ENCODE assay signal across 20 cellular contexts in the genomic region with DNA sequence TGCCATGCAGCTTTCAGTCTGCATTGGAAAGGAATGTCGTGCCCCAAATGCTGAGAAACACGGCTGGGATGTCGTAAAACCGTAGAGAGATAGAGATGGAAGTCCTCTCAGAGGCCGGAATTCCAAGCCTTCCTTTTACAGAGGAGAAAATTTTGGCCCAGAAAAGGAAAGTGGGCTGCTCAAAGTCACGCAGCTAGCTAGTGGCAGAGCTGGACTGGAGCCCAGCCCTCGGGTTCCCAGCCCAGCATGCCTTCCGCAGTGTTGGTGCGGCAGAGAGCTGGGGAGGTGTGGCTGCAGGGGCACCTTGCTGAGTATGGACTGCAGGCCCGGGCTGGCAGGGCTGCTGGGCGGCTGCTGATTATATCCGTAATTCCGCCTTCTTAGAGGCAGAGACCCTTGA. TPM values are rescaled to one million over a fixed set of nuclear protein-coding genes. Genes with fewer than 3 reads are reported as not detected.
DNase-seq lines count a peak whose midpoint lies in the region; ATAC-seq, FAIRE-seq and TF ChIP-seq lines count a peak whose summit lies in the region.
"Had no signal": no experiment of that assay in that cellular context is flagged by ENCODE, and none has a peak within 500 bp of the region (broad histone marks: within the 10 kb centered on the region; RNA-seq: fewer than 3 reads in every experiment).

No MANE protein-coding gene starts in this region.

- no peaks in the 10 kb centered on the region for H3K27me3 ChIP-seq in astrocyte (ENCODE audit: insufficient read depth, low read length)
- H3K27me3 ChIP-seq in thoracic aorta (replicated peaks; ENCODE audit: insufficient read depth) = no peaks in the 10 kb centered on the region

- H3K4me1 ChIP-seq in astrocyte (ENCODE audit: insufficient read depth, low read length) = peaks cover 30% of the 10 kb centered on the region
- H3K4me1 ChIP-seq in thoracic aorta (ENCODE audit: control insufficient read depth in 1 of 2, low read depth in 2 of 2) = peaks cover 0 to 8% of the 10 kb centered on the region in 2 donors

- CTCF ChIA-PET in HEK293T (lab: Yijun Ruan, JAX) = no interaction called here

- no peak overlapping the region for H3K4me3 Mint-ChIP-seq in astrocyte (ENCODE audit: unreplicated experiment)
- H3K4me3 Mint-ChIP-seq: activated CD8-positive, alpha-beta memory T cell treated with anti-CD3 and anti-CD28 coated beads, Interleukin-2, amount 10 ng/mL, durations not matched to agents 7 days and 5 days; naive B cell; T-helper 17 cell had no signal

- peak; percentile 59 for DNase-seq in DMS53 (lab: John Stamatoyannopoulos, UW)
- DNase-seq in DMS53 treated with DMSO at 0.1 percent for 48 hours (lab: John Stamatoyannopoulos, UW; ENCODE audit: unreplicated experiment) = no peak
- DNase-seq in astrocyte (ENCODE audit: low read depth) = no peak
- DNase-seq in inferior parietal cortex (ENCODE audit: extremely low spot score) = peak; percentile 47
- DNase-seq in thoracic aorta (ENCODE audit: low spot score) = no peak
- DNase-seq in SW480 (ENCODE audit: low spot score) = no peak
- DNase-seq in HEK293T (ENCODE audit: extremely low spot score) = no peak
- no peak for DNase-seq in GOT3 (lab: John Stamatoyannopoulos, UW)
- DNase-seq: activated CD4-positive, alpha-beta T cell treated with anti-CD3 and anti-CD28 coated beads for 1 hour; activated CD8-positive, alpha-beta memory T cell treated with anti-CD3 and anti-CD28 coated beads, Interleukin-2, amount 10 ng/mL, durations not matched to agents 7 days and 5 days; activated effector memory CD4-positive, alpha-beta T cell treated with anti-CD3 and anti-CD28 coated beads, Interleukin-2, amount 50 U/mL, for 16 hours; aorta; DND-41; naive B cell; NCI-H187; T-helper 17 cell had no signal

- POLR2A ChIA-PET in HEK293T (lab: Yijun Ruan, JAX) = no interaction called here

- no peak overlapping the region for H3K4me3 ChIP-seq in astrocyte (ENCODE audit: insufficient read depth, low read depth, low read length)
- peak overlapping the region; percentile 46 for H3K4me3 ChIP-seq in thoracic aorta

- H3K36me3 ChIP-seq in astrocyte (ENCODE audit: insufficient read depth, low read length) (no peaks in the 10 kb centered on the region), thoracic aorta (no peaks in the 10 kb centered on the region)
- H3K36me3 ChIP-seq: esophagus muscularis mucosa had no signal

- peaks cover 17% of the 10 kb centered on the region for H3K27me3 Mint-ChIP-seq in astrocyte (ENCODE audit: low read depth, unreplicated experiment)

- H3K79me2 ChIP-seq in astrocyte (ENCODE audit: insufficient read depth, low read length) = no peaks in the 10 kb centered on the region

- peak overlapping the region; percentile 35 for H2AFZ ChIP-seq in astrocyte (ENCODE audit: low read depth, low read length)

- peaks cover 38% of the 10 kb centered on the region for H3K4me1 Mint-ChIP-seq in astrocyte (ENCODE audit: low read depth, unreplicated experiment)
- H3K4me1 Mint-ChIP-seq: activated CD8-positive, alpha-beta memory T cell treated with anti-CD3 and anti-CD28 coated beads, Interleukin-2, amount 10 ng/mL, durations not matched to agents 7 days and 5 days; T-helper 17 cell had no signal

- no peak overlapping the region for H3K27ac ChIP-seq in astrocyte (ENCODE audit: low read depth, low read length)
- H3K27ac ChIP-seq in thoracic aorta = no peak overlapping the region
- H3K27ac ChIP-seq: 22Rv1, esophagus muscularis mucosa had no signal

- no peaks in the 10 kb centered on the region for H4K20me1 ChIP-seq in astrocyte (ENCODE audit: insufficient read depth, low read length)

- peak overlapping the region; percentile 59 for H3K4me2 ChIP-seq in astrocyte (ENCODE audit: low read length)

- H3K9me3 ChIP-seq in astrocyte (ENCODE audit: insufficient read depth, low read depth, low read length) (no peaks in the 10 kb centered on the region), thoracic aorta (no peaks in the 10 kb centered on the region)
- H3K9me3 ChIP-seq: esophagus muscularis mucosa had no signal

- ATAC-seq in thoracic aorta (ENCODE audit: insufficient number of reproducible peaks, low FRiP score, low read depth) = no peak
- ATAC-seq: activated CD8-positive, alpha-beta memory T cell treated with anti-CD3 and anti-CD28 coated beads, Interleukin-2, amount 10 ng/mL, durations not matched to agents 7 days and 5 days; left colon; T-helper 17 cell had no signal

- H3K36me3 Mint-ChIP-seq in astrocyte (ENCODE audit: low read depth, unreplicated experiment) = no peaks in the 10 kb centered on the region
- H3K36me3 Mint-ChIP-seq: activated CD8-positive, alpha-beta memory T cell treated with anti-CD3 and anti-CD28 coated beads, Interleukin-2, amount 10 ng/mL, durations not matched to agents 7 days and 5 days; naive B cell had no signal

- TF ChIP-seq CTCF in astrocyte (IDR thresholded peaks at IDR 0.05; ENCODE audit: insufficient read depth, low read depth, low read length) = no peak
- no peak for TF ChIP-seq CTCF in thoracic aorta (IDR thresholded peaks at IDR 0.05)

- H3K27ac Mint-ChIP-seq in astrocyte (ENCODE audit: unreplicated experiment) = no peak overlapping the region
- H3K27ac Mint-ChIP-seq: activated CD8-positive, alpha-beta memory T cell treated with anti-CD3 and anti-CD28 coated beads, Interleukin-2, amount 10 ng/mL, durations not matched to agents 7 days and 5 days; naive B cell; T-helper 17 cell had no signal

- H3K9me3 Mint-ChIP-seq in astrocyte (ENCODE audit: unreplicated experiment) = peaks cover 8% of the 10 kb centered on the region
- H3K9me3 Mint-ChIP-seq: naive B cell had no signal

- no peak for FAIRE-seq in astrocyte (lab: Jason Lieb, UNC)

- H3K9ac ChIP-seq in astrocyte (ENCODE audit: low read length) = no peak overlapping the region

TF ChIP-seq in HEK293T, 16 proteins besides CTCF, POLR2A, EP300 and RAD21:
- TF ChIP-seq TARDBP (IDR thresholded peaks at IDR 0.05) (no peak), FOXA1 (IDR thresholded peaks at IDR 0.05) (no peak)

RNA-seq across cellular contexts. Expression of a gene that starts 50.3 kb away (rescaled TPM):
- total RNA-seq in astrocyte (0.27 and 0.60 TPM in 2 replicates), thoracic aorta (under 1 TPM in 1 of 2 donors, not detected in 1; 0.85 TPM)
- total RNA-seq: activated CD8-positive, alpha-beta memory T cell treated with anti-CD3 and anti-CD28 coated beads, Interleukin-2, amount 10 ng/mL, durations not matched to agents 7 days and 5 days; HT1080; T-helper 17 cell had no signal

Comparison
In these comparisons a context has a peak if more than half of its experiments do, and no peak if none do; other contexts are left out.
1. DNase-seq: peak in DMS53 (single experiment) and inferior parietal cortex (single experiment); none in DMS53 treated with DMSO at 0.1 percent for 48 hours (single experiment), astrocyte (single experiment), thoracic aorta (single experiment), SW480 (single experiment), HEK293T (single experiment) and GOT3 (single experiment).